22 cellular contexts compared by ENCODE assay signal in the genomic region with DNA sequence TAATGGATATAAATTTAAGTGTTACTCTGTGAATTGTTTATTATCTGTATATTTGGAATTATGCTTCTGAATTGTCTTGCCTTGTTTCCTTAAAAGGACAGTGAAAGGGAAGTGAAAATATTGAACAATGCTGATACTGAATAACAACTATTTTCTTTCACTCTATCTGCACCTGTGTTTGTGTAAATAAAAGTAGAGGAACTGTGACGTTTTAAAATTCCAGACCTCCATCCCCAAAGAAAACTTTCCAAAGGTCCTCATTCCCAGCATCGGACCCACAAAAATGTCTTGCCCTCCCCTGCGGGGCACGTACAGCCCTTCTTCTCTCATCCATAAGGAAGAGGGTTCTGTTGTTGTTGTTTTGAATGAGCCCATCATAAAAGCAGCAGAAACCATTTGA.
DNase-seq lines count a peak whose midpoint lies in the region; ATAC-seq, FAIRE-seq and TF ChIP-seq lines count a peak whose summit lies in the region.
"Had no signal": no experiment of that assay in that cellular context is flagged by ENCODE, and none has a peak within 500 bp of the region (broad histone marks: within the 10 kb centered on the region; RNA-seq: fewer than 3 reads in every experiment).

No MANE protein-coding gene starts in this region.

- no peak for FAIRE-seq in small intestine (lab: Jason Lieb, UNC)

- TF ChIP-seq EP300 in gastroesophageal sphincter (IDR thresholded peaks at IDR 0.05): no peak

- H3K4me2 ChIP-seq in OCI-LY7 (ENCODE audit: low read length): peak overlapping the region; percentile 2

- no peaks in the 10 kb centered on the region for H3K79me2 ChIP-seq in OCI-LY7 (ENCODE audit: insufficient read depth, low read depth, low read length)

- CTCF ChIA-PET in OCI-LY7 (lab: Charles Lee; ENCODE audit: unreplicated experiment): interaction anchor here (1.8 kb wide), 1 partner anchor 12 kb away, joined by 4 read pairs; no protein-coding TSS in a partner anchor

- H3K36me3 ChIP-seq in OCI-LY7 (ENCODE audit: insufficient read depth, low read length): no peaks in the 10 kb centered on the region
- peaks cover 0 to 13% of the 10 kb centered on the region in 2 donors for H3K36me3 ChIP-seq in psoas muscle (ENCODE audit: insufficient read depth in 1 of 2, low read depth in 1 of 2)
- H3K36me3 ChIP-seq in small intestine (ENCODE audit: control insufficient read depth in 2 of 2, insufficient read depth in 2 of 2, low read length in 2 of 2): no peaks in the 10 kb centered on the region
- H3K36me3 ChIP-seq in gastroesophageal sphincter: no peaks in the 10 kb centered on the region

- WGBS in psoas muscle, 3 donors: 75 to 84% (median 75%) methylated on average over 4 of the region's 4 CpGs
- 72 to 82% (median 79%) methylated on average over 4 of the region's 4 CpGs for WGBS in small intestine, 3 donors
- 63 to 71% methylated on average over 2 to 4 of the region's 4 CpGs for WGBS in gastroesophageal sphincter (ENCODE audit: low coverage in 1 of 2), 2 donors

- H3K9me3 ChIP-seq in OCI-LY7 (ENCODE audit: low read length): no peaks in the 10 kb centered on the region
- no peaks in the 10 kb centered on the region for H3K9me3 ChIP-seq in psoas muscle
- no peaks in the 10 kb centered on the region for H3K9me3 ChIP-seq in small intestine (ENCODE audit: control insufficient read depth, low read depth)
- H3K9me3 ChIP-seq in gastroesophageal sphincter: no peaks in the 10 kb centered on the region
- H3K9me3 ChIP-seq: mucosa of descending colon, testis had no signal

- DNase-seq in OCI-LY7 (ENCODE audit: low spot score) (no peak), psoas muscle (no peak), small intestine (no peak)
- DNase-seq in effector CD8-positive, alpha-beta T cell (lab: John Stamatoyannopoulos, UW): no peak
- DNase-seq: activated B cell treated with CpG ODN at 0.5 μM for 24 hours; activated CD4-positive, alpha-beta memory T cell treated with anti-CD3 and anti-CD28 coated beads for 36 hours; activated T-cell treated with anti-CD3 and anti-CD28 coated beads for 4 hours; amygdala; CD8-positive, alpha-beta memory T cell; central memory CD4-positive, alpha-beta T cell; DMS79; mucosa of descending colon; NCI-H1436; NCI-H2171; NCI-H526; PC-3; testis had no signal

- TF ChIP-seq POLR2A in gastroesophageal sphincter (IDR thresholded peaks at IDR 0.05): no peak

- H3K4me1 ChIP-seq in OCI-LY7 (ENCODE audit: insufficient read depth, low read length, poor library complexity, severe bottlenecking): peaks cover 29% of the 10 kb centered on the region
- no peaks in the 10 kb centered on the region for H3K4me1 ChIP-seq in psoas muscle
- H3K4me1 ChIP-seq in small intestine (ENCODE audit: control insufficient read depth in 2 of 2, insufficient read depth in 1 of 2, low read depth in 1 of 2, low read length in 1 of 2): peaks cover 6% of the 10 kb centered on the region in 2 donors
- no peaks in the 10 kb centered on the region for H3K4me1 ChIP-seq in gastroesophageal sphincter
- H3K4me1 ChIP-seq: testis had no signal

- intact Hi-C loops in OCI-LY7 (cut with micrococcal nuclease; ENCODE audit: unreplicated experiment): no loop called here
- intact Hi-C loops in psoas muscle (cut with DNase I): no loop called here

- no peak overlapping the region for H2AFZ ChIP-seq in OCI-LY7 (ENCODE audit: low read length)

- H3K4me3 ChIP-seq in OCI-LY7 (ENCODE audit: low read depth, low read length, poor library complexity, severe bottlenecking) (no peak overlapping the region), psoas muscle (no peak overlapping the region), small intestine (ENCODE audit: low read depth in 1 of 2, low read length in 2 of 2) (no peak overlapping the region), gastroesophageal sphincter (no peak overlapping the region)
- H3K4me3 ChIP-seq: mucosa of descending colon, testis had no signal

- TF ChIP-seq CTCF in OCI-LY7 (conservative IDR thresholded peaks at IDR 0.05; ENCODE audit: low read length) (no peak), psoas muscle (IDR thresholded peaks at IDR 0.05) (no peak), gastroesophageal sphincter (IDR thresholded peaks at IDR 0.05) (no peak)

- no peak overlapping the region for H3K27ac ChIP-seq in OCI-LY7 (ENCODE audit: low read depth, low read length, poor library complexity, severe bottlenecking)
- H3K27ac ChIP-seq in psoas muscle: peak overlapping the region; percentile 2
- H3K27ac ChIP-seq in small intestine (ENCODE audit: low read depth in 1 of 2, low read length in 1 of 2): no peak overlapping the region
- H3K27ac ChIP-seq in gastroesophageal sphincter: no peak overlapping the region
- H3K27ac ChIP-seq: testis had no signal

- BruUV-seq in OCI-LY7 (replicated peaks; lab: Mats Ljungman, UMichigan): no TSS peak

- POLR2A ChIA-PET in OCI-LY7 (lab: Charles Lee): interaction anchor here (0.8 to 1.1 kb wide), 2 partner anchors 13 to 22 kb away, joined by 3 to 4 read pairs; no protein-coding TSS in a partner anchor

- peak; percentile 52 for ATAC-seq in GM18517 (IDR thresholded peaks at IDR 0.05; ENCODE audit: unreplicated experiment)
- peak; percentile 39 for ATAC-seq in HG02623 (IDR thresholded peaks at IDR 0.05; ENCODE audit: unreplicated experiment)
- ATAC-seq in psoas muscle: no peak
- no peak for ATAC-seq in gastroesophageal sphincter
- ATAC-seq: esophagus mucosa, HCT116, mucosa of descending colon, PC-3 had no signal

- H3K27me3 ChIP-seq in psoas muscle (ENCODE audit: insufficient read depth in 3 of 3, low read length in 2 of 3) (no peaks in the 10 kb centered on the region), small intestine (ENCODE audit: control insufficient read depth in 2 of 2, insufficient read depth in 2 of 2, low read length in 2 of 2) (no peaks in the 10 kb centered on the region), gastroesophageal sphincter (no peaks in the 10 kb centered on the region)
- H3K27me3 ChIP-seq: testis had no signal

- no peaks in the 10 kb centered on the region for H4K20me1 ChIP-seq in OCI-LY7 (ENCODE audit: insufficient read depth, low read length)

- no peaks in the 10 kb centered on the region for H3K9me2 ChIP-seq in OCI-LY7 (ENCODE audit: insufficient read depth, low read length)

Comparison
In these comparisons a context has a peak if more than half of its experiments do, and no peak if none do; other contexts are left out.
1. ATAC-seq: peak in GM18517 (single experiment) and HG02623 (single experiment); none in psoas muscle (0 of 4) and gastroesophageal sphincter (single experiment).